ENCODE assay signal across 14 cellular contexts in genomic region chrX:20500949-20501348, GRCh38.
A peak's percentile ranks its signal among the peaks of the same experiment; 100 is the strongest.
DNase-seq lines count a peak whose midpoint lies in the region; FAIRE-seq and TF ChIP-seq lines count a peak whose summit lies in the region.
"Had no signal": no experiment of that assay in that cellular context is flagged by ENCODE, and none has a peak within 500 bp of the region (broad histone marks: within the 10 kb centered on the region; RNA-seq: fewer than 3 reads in every experiment).

No MANE protein-coding gene starts in this region.

- peaks cover 3% of the 10 kb centered on the region for H3K9me3 Mint-ChIP-seq in activated CD4-positive, alpha-beta T cell treated with anti-CD3 and anti-CD28 coated beads, Interleukin-2, amount 10 ng/mL, durations not matched to agents 24 days and 14 days
- H3K9me3 Mint-ChIP-seq: CD4-positive, alpha-beta T cell had no signal

- no peak overlapping the region for H3K27ac Mint-ChIP-seq in activated CD4-positive, alpha-beta T cell treated with anti-CD3 and anti-CD28 coated beads, Interleukin-2, amount 10 ng/mL, durations not matched to agents 24 days and 14 days
- H3K27ac Mint-ChIP-seq: B cell; CD4-positive, alpha-beta T cell had no signal

- H3K4me3 Mint-ChIP-seq in activated CD4-positive, alpha-beta T cell treated with anti-CD3 and anti-CD28 coated beads, Interleukin-2, amount 10 ng/mL, durations not matched to agents 24 days and 14 days, result no peak overlapping the region
- H3K4me3 Mint-ChIP-seq: B cell had no signal

- DNase-seq in activated CD4-positive, alpha-beta T cell treated with anti-CD3 and anti-CD28 coated beads, Interleukin-2, amount 10 ng/mL, durations not matched to agents 24 days and 14 days, result peak; percentile 31
- DNase-seq in activated CD4-positive, alpha-beta T cell treated with anti-CD3 and anti-CD28 coated beads for 48 hours, result no peak
- DNase-seq in GM12891 (ENCODE audit: insufficient read length, low spot score), result no peak
- DNase-seq in SK-N-DZ (ENCODE audit: low spot score), result peak; percentile 69
- DNase-seq in cerebellar cortex (ENCODE audit: low spot score), result peak; percentile 41
- no peak for DNase-seq in dedifferentiated amniotic fluid mesenchymal stem cell (ENCODE audit: extremely low spot score)
- DNase-seq in NK-92 (lab: John Stamatoyannopoulos, UW; ENCODE audit: unreplicated experiment), result no peak
- DNase-seq in stimulated activated CD4-positive, alpha-beta T cell treated with anti-CD3 and anti-CD28 coated beads, Interleukin-15, amount 100 ng/mL, for 24 hours, result no peak
- DNase-seq: CD4-positive, alpha-beta T cell; DMS79; HCEC 1CT had no signal

- peaks cover 39% of the 10 kb centered on the region for H3K27me3 Mint-ChIP-seq in activated CD4-positive, alpha-beta T cell treated with anti-CD3 and anti-CD28 coated beads, Interleukin-2, amount 10 ng/mL, durations not matched to agents 24 days and 14 days
- H3K27me3 Mint-ChIP-seq: CD4-positive, alpha-beta T cell had no signal

- no peak for TF ChIP-seq POLR2A in GM12891 (IDR thresholded peaks at IDR 0.05; ENCODE audit: low read depth, low read length)

- H3K4me1 Mint-ChIP-seq in activated CD4-positive, alpha-beta T cell treated with anti-CD3 and anti-CD28 coated beads, Interleukin-2, amount 10 ng/mL, durations not matched to agents 24 days and 14 days, result peaks cover 15% of the 10 kb centered on the region
- H3K4me1 Mint-ChIP-seq: B cell had no signal

- FAIRE-seq in GM12891 (lab: Jason Lieb, UNC), result peak; percentile 33
- FAIRE-seq: G401.6, GM12892 had no signal

- intact Hi-C loops in activated CD4-positive, alpha-beta T cell treated with anti-CD3 and anti-CD28 coated beads, Interleukin-2, amount 10 ng/mL, durations not matched to agents 24 days and 14 days (cut with micrococcal nuclease), result loop anchor here (2.0 to 5.0 kb wide), 2 partner anchors 14 to 234 kb away; partner anchors contain the start of gene RPS6KA3

- H3K36me3 Mint-ChIP-seq in activated CD4-positive, alpha-beta T cell treated with anti-CD3 and anti-CD28 coated beads, Interleukin-2, amount 10 ng/mL, durations not matched to agents 24 days and 14 days (ENCODE audit: low read depth), result no peaks in the 10 kb centered on the region

TF ChIP-seq in GM12891, 5 proteins besides CTCF, POLR2A, EP300 and RAD21:
- TF ChIP-seq TAF1 (IDR thresholded peaks at IDR 0.05; ENCODE audit: low read depth, low read length) (no peak), SPI1 (IDR thresholded peaks at IDR 0.05; ENCODE audit: low read depth, low read length) (no peak), PAX5 (IDR thresholded peaks at IDR 0.05; ENCODE audit: insufficient read depth, low read length, severe bottlenecking) (no peak), POU2F2 (IDR thresholded peaks at IDR 0.05; ENCODE audit: low read depth, low read length) (no peak), POLR2AphosphoS5 (IDR thresholded peaks at IDR 0.05; ENCODE audit: low read depth, low read length) (no peak)

Comparison
In these comparisons a context has a peak if more than half of its experiments do, and no peak if none do; other contexts are left out.
1. DNase-seq: peak in activated CD4-positive, alpha-beta T cell treated with anti-CD3 and anti-CD28 coated beads, Interleukin-2, amount 10 ng/mL, durations not matched to agents 24 days and 14 days (single experiment), SK-N-DZ (single experiment) and cerebellar cortex (single experiment); none in activated CD4-positive, alpha-beta T cell treated with anti-CD3 and anti-CD28 coated beads for 48 hours (single experiment), GM12891 (single experiment), dedifferentiated amniotic fluid mesenchymal stem cell (single experiment), NK-92 (single experiment) and stimulated activated CD4-positive, alpha-beta T cell treated with anti-CD3 and anti-CD28 coated beads, Interleukin-15, amount 100 ng/mL, for 24 hours (single experiment).